Comparison of ENCODE assay signal across 9 cellular contexts in genomic region chr9:128628471-128629048, GRCh38. TPM values are rescaled to one million over a fixed set of nuclear protein-coding genes. Genes with fewer than 3 reads are reported as not detected.
DNase-seq lines count a peak whose midpoint lies in the region; ATAC-seq and TF ChIP-seq lines count a peak whose summit lies in the region.
"Had no signal": no experiment of that assay in that cellular context is flagged by ENCODE, and none has a peak within 500 bp of the region (broad histone marks: within the 10 kb centered on the region; RNA-seq: fewer than 3 reads in every experiment).

No MANE protein-coding gene starts in this region.

- no peaks in the 10 kb centered on the region; a peak in 1 of 4 replicates for H3K4me1 ChIP-seq in SK-N-SH (ENCODE audit: control insufficient read depth in 1 of 2, insufficient read depth in 2 of 2, low read depth in 1 of 2, low read length in 1 of 2)

- H3K4me2 ChIP-seq in SK-N-SH = no peak overlapping the region

- no peak overlapping the region for H3K27ac ChIP-seq in SK-N-SH (ENCODE audit: low read depth in 2 of 2, low read length in 1 of 2)

- no peak overlapping the region for H3K9ac ChIP-seq in SK-N-SH

- H3K27me3 Mint-ChIP-seq in glutamatergic neuron (ENCODE audit: unreplicated experiment) = peaks cover 8% of the 10 kb centered on the region
- H3K27me3 Mint-ChIP-seq: CD4-positive, CD25-positive, alpha-beta regulatory T cell had no signal

- H3K9me2 ChIP-seq in SK-N-SH = no peaks in the 10 kb centered on the region

- H3F3A ChIP-seq in SK-N-SH (replicated peaks; ENCODE audit: insufficient read depth) = peaks cover 26% of the 10 kb centered on the region

- H2AFZ ChIP-seq in SK-N-SH (ENCODE audit: low read depth) = no peak overlapping the region

- TF ChIP-seq EP300 in SK-N-SH (IDR thresholded peaks at IDR 0.05; ENCODE audit: borderline replicate concordance in 1 of 2, low read depth in 1 of 2, low read length in 1 of 2) = no peak

- WGBS in SK-N-SH (ENCODE audit: low lambda C conversion rate) = 93% methylated on average over 13 of the region's 17 CpGs

- peak; percentile 59 for DNase-seq in Ammon's horn (ENCODE audit: low spot score)
- peak; percentile 36 for DNase-seq in SK-N-SH
- DNase-seq in glutamatergic neuron = no peak
- no peak for DNase-seq in omental fat pad (ENCODE audit: low spot score)
- DNase-seq in amniotic stem cell (lab: John Stamatoyannopoulos, UW) = no peak
- DNase-seq in stimulated activated CD8-positive, alpha-beta memory T cell treated with anti-CD3 and anti-CD28 coated beads, Interleukin-4, amount 100 ng/mL, for 48 hours = no peak
- DNase-seq: CD4-positive, CD25-positive, alpha-beta regulatory T cell had no signal

- H3K9me3 Mint-ChIP-seq in glutamatergic neuron (ENCODE audit: unreplicated experiment) = peaks cover 12% of the 10 kb centered on the region
- H3K9me3 Mint-ChIP-seq: CD4-positive, CD25-positive, alpha-beta regulatory T cell had no signal

- H3K79me2 ChIP-seq in SK-N-SH (ENCODE audit: insufficient read depth) = no peaks in the 10 kb centered on the region

- peak overlapping the region; percentile 34 for H3K27ac Mint-ChIP-seq in glutamatergic neuron (ENCODE audit: unreplicated experiment)

- POLR2A ChIA-PET in SK-N-SH (lab: Yijun Ruan, JAX) = no interaction called here

- CTCF ChIA-PET in SK-N-SH (lab: Yijun Ruan, JAX) = no interaction called here

- peaks cover 7% of the 10 kb centered on the region for H3K36me3 Mint-ChIP-seq in glutamatergic neuron (ENCODE audit: unreplicated experiment)

- no peaks in the 10 kb centered on the region for H3K4me1 Mint-ChIP-seq in glutamatergic neuron (ENCODE audit: low read depth, unreplicated experiment)

- no peak overlapping the region for H3K4me3 ChIP-seq in SK-N-SH (ENCODE audit: low read depth in 2 of 2, low read length in 1 of 2)

- H4K20me1 ChIP-seq in SK-N-SH (ENCODE audit: insufficient read depth) = no peaks in the 10 kb centered on the region

- TF ChIP-seq CTCF in SK-N-SH (IDR thresholded peaks at IDR 0.05) = no peak
- no peak for TF ChIP-seq CTCF in glutamatergic neuron (IDR thresholded peaks at IDR 0.05; ENCODE audit: partially characterized antibody, unreplicated experiment)
- TF ChIP-seq CTCF in omental fat pad (IDR thresholded peaks at IDR 0.05) = no peak

- no peak for TF ChIP-seq RAD21 in SK-N-SH (IDR thresholded peaks at IDR 0.05; ENCODE audit: low read length)

- H3K36me3 ChIP-seq in SK-N-SH (replicated peaks in 1 of 2; ENCODE audit: control insufficient read depth in 1 of 2, insufficient read depth in 2 of 2, low read length in 1 of 2) = peaks cover 32 to 82% of the 10 kb centered on the region in 2 experiments

- peak; percentile 49 for ATAC-seq in omental fat pad (ENCODE audit: low FRiP score)
- no peak for ATAC-seq in GM21528 (IDR thresholded peaks at IDR 0.05; ENCODE audit: low FRiP score, unreplicated experiment)
- ATAC-seq in HG03139 (IDR thresholded peaks at IDR 0.05; ENCODE audit: unreplicated experiment) = no peak

- H3K27me3 ChIP-seq in SK-N-SH (ENCODE audit: insufficient read depth) = no peaks in the 10 kb centered on the region

- no peaks in the 10 kb centered on the region for H3K9me3 ChIP-seq in SK-N-SH

- H3K4me3 Mint-ChIP-seq in glutamatergic neuron (ENCODE audit: unreplicated experiment) = no peak overlapping the region
- H3K4me3 Mint-ChIP-seq: CD4-positive, CD25-positive, alpha-beta regulatory T cell had no signal

TF ChIP-seq in SK-N-SH, 30 proteins besides CTCF, POLR2A, EP300 and RAD21:
- TF ChIP-seq CHD2 (IDR thresholded peaks at IDR 0.05; ENCODE audit: low read length, partially characterized antibody) = no peak
- no peak for TF ChIP-seq RFX5 (IDR thresholded peaks at IDR 0.05; ENCODE audit: low read length)
- no peak for TF ChIP-seq GABPA (IDR thresholded peaks at IDR 0.05; ENCODE audit: low read depth)
- no peak for TF ChIP-seq SIN3A (IDR thresholded peaks at IDR 0.05; ENCODE audit: borderline replicate concordance, low read depth, low read length)
- TF ChIP-seq MXI1 (IDR thresholded peaks at IDR 0.05; ENCODE audit: low read depth, low read length) = no peak
- no peak for TF ChIP-seq POLR2AphosphoS5 (IDR thresholded peaks at IDR 0.05; ENCODE audit: low read depth, low read length)
- TF ChIP-seq IRF3 (IDR thresholded peaks at IDR 0.05; ENCODE audit: low read depth, low read length) = no peak
- no peak for TF ChIP-seq ZBTB33 (IDR thresholded peaks at IDR 0.05; ENCODE audit: borderline replicate concordance, low read depth)
- no peak for TF ChIP-seq TCF12 (IDR thresholded peaks at IDR 0.05)
- no peak for TF ChIP-seq SMC3 (IDR thresholded peaks at IDR 0.05; ENCODE audit: low read depth, low read length)
- no peak for TF ChIP-seq EZH2phosphoT487 (IDR thresholded peaks at IDR 0.05; ENCODE audit: borderline replicate concordance, low read depth)
- no peak for TF ChIP-seq TAF1 (IDR thresholded peaks at IDR 0.05; ENCODE audit: borderline replicate concordance, low read depth, low read length)
- TF ChIP-seq, protein P1, sequence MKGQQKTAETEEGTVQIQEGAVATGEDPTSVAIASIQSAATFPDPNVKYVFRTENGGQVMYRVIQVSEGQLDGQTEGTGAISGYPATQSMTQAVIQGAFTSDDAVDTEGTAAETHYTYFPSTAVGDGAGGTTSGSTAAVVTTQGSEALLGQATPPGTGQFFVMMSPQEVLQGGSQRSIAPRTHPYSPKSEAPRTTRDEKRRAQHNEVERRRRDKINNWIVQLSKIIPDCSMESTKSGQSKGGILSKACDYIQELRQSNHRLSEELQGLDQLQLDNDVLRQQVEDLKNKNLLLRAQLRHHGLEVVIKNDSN (IDR thresholded peaks at IDR 0.05; ENCODE audit: borderline replicate concordance, low read depth) = no peak
- TF ChIP-seq TEAD4 (IDR thresholded peaks at IDR 0.05; ENCODE audit: borderline replicate concordance, insufficient read depth) = no peak
- TF ChIP-seq GATA2 (CRISPR knock-in tag; IDR thresholded peaks at IDR 0.05) = no peak
- no peak for TF ChIP-seq JUND (IDR thresholded peaks at IDR 0.05)
- no peak for TF ChIP-seq FOXM1 (IDR thresholded peaks at IDR 0.05; ENCODE audit: low read depth)
- TF ChIP-seq RCOR1 (IDR thresholded peaks at IDR 0.05; ENCODE audit: low read length) = no peak
- no peak for TF ChIP-seq YY1 (IDR thresholded peaks at IDR 0.05; ENCODE audit: low read depth)
TF ChIP-seq in SK-N-SH: peak in this region for 0.

RNA-seq across cellular contexts. Expression of gene DYNC2I2, which starts 28.1 kb away (rescaled TPM):
- polyA plus RNA-seq in SK-N-SH (2012; rRNA removed) = 57.2 and 73.7 TPM in 2 replicates
- polyA plus RNA-seq in SK-N-SH (2012; cell fraction: cytosol; rRNA removed) = 26.1 and 39.0 TPM in 2 replicates
- 102 and 199 TPM in 2 replicates for polyA plus RNA-seq in SK-N-SH (2012; cell fraction: nucleus; rRNA removed)
- total RNA-seq in glutamatergic neuron (ENCODE audit: unreplicated experiment) (15.0 TPM), omental fat pad (10 to 100 TPM; 12.8 to 24.7 (median 21.3) TPM)

Comparison
In these comparisons a context has a peak if more than half of its experiments do, and no peak if none do; other contexts are left out.
1. DNase-seq: peak in Ammon's horn (single experiment) and SK-N-SH (single experiment); none in glutamatergic neuron (single experiment), omental fat pad (single experiment), amniotic stem cell (single experiment) and stimulated activated CD8-positive, alpha-beta memory T cell treated with anti-CD3 and anti-CD28 coated beads, Interleukin-4, amount 100 ng/mL, for 48 hours (single experiment).